Comparison of ENCODE assay signal across 25 cellular contexts in genomic region chr2:128510701-128511100, GRCh38.
DNase-seq lines count a peak whose midpoint lies in the region; ATAC-seq and TF ChIP-seq lines count a peak whose summit lies in the region.
"Had no signal": no experiment of that assay in that cellular context is flagged by ENCODE, and none has a peak within 500 bp of the region (broad histone marks: within the 10 kb centered on the region; RNA-seq: fewer than 3 reads in every experiment).

No MANE protein-coding gene starts in this region.

- POLR2A ChIA-PET in GM10248 (lab: Yijun Ruan, JAX) = no interaction called here

- CTCF ChIA-PET in GM10248 (lab: Yijun Ruan, JAX) = no interaction called here

- H3K4me3 ChIP-seq in adipocyte (ENCODE audit: low read length) = no peak overlapping the region
- H3K4me3 ChIP-seq: BLaER1, cardiac muscle cell, GM12878, lower lobe of right lung, psoas muscle, skin epidermis, testis, vagina had no signal

- no peaks in the 10 kb centered on the region for H3K9me3 ChIP-seq in adipocyte (ENCODE audit: control insufficient read depth, low read length)
- H3K9me3 ChIP-seq: lower lobe of right lung, psoas muscle, testis, vagina had no signal

- no peak overlapping the region for H3K9ac ChIP-seq in adipocyte (ENCODE audit: low read length)
- H3K9ac ChIP-seq: BLaER1 had no signal

- TF ChIP-seq CTCF in GM10248 (IDR thresholded peaks at IDR 0.05; ENCODE audit: control extremely low read depth, extremely low read depth, low read depth, missing control alignments) = no peak

- peaks cover 3% of the 10 kb centered on the region for H3K4me1 ChIP-seq in adipocyte (ENCODE audit: control insufficient read depth, insufficient read depth, low read length)
- H3K4me1 ChIP-seq: psoas muscle, vagina had no signal

- no peaks in the 10 kb centered on the region for H3K36me3 ChIP-seq in adipocyte (ENCODE audit: control insufficient read depth, insufficient read depth, low read length, severe bottlenecking)
- H3K36me3 ChIP-seq: cardiac muscle cell, lower lobe of right lung, vagina had no signal

- no peak for ATAC-seq in stimulated activated naive CD8-positive, alpha-beta T cell treated with anti-CD3 and anti-CD28 coated beads, Interleukin-15, Interleukin-2, amounts not matched to agents 100 U/mL and 50 U/mL, for 24 hours
- no peak for ATAC-seq in activated CD4-positive, CD25-positive, alpha-beta regulatory T cell treated with anti-CD3 and anti-CD28 coated beads, Interleukin-2, amount 50 U/mL, for 24 hours
- ATAC-seq: activated CD8-positive, alpha-beta T cell treated with anti-CD3 and anti-CD28 coated beads for 36 hours; GM12878; lower lobe of right lung; psoas muscle; Right ventricle myocardium inferior; stimulated activated effector memory CD8-positive, alpha-beta T cell treated with anti-CD3 and anti-CD28 coated beads, Interleukin-12 subunit alpha, Interleukin-12 subunit beta, amount 100 ng/mL, for 72 hours had no signal

- DNase-seq in EH (ENCODE audit: low read depth) = peak; percentile 50
- peak; percentile 73 for DNase-seq in adipocyte (ENCODE audit: low read depth)
- DNase-seq in fibroblast of peridontal ligament (ENCODE audit: extremely low read depth) = peak; percentile 71
- peak; percentile 38 for DNase-seq in stromal cell of bone marrow (ENCODE audit: low read depth)
- DNase-seq in stimulated activated naive CD8-positive, alpha-beta T cell treated with anti-CD3 and anti-CD28 coated beads, Interleukin-15, Interleukin-2, amounts not matched to agents 100 U/mL and 50 U/mL, for 24 hours = no peak
- DNase-seq in GM10248 (ENCODE audit: extremely low spot score) = no peak
- DNase-seq: activated CD8-positive, alpha-beta T cell treated with anti-CD3 and anti-CD28 coated beads for 36 hours; activated naive CD4-positive, alpha-beta T cell; activated T-cell treated with anti-CD3 and anti-CD28 coated beads, Interleukin-2, amount 50 U/mL, for 1 hour; Calu3; lower lobe of right lung; NCI-H1092; NCI-H2029 treated with DMSO at 0.1 percent for 48 hours; OCI-M1; psoas muscle; stimulated activated CD4-positive, alpha-beta T cell treated with anti-CD3 and anti-CD28 coated beads, Interleukin-2, amount 100 ng/mL, for 24 hours; testis had no signal

- no peaks in the 10 kb centered on the region for H3K27me3 ChIP-seq in adipocyte (replicated peaks; ENCODE audit: control insufficient read depth, insufficient read depth, low read length)
- H3K27me3 ChIP-seq: BLaER1, cardiac muscle cell, testis, vagina had no signal

Comparison
In these comparisons a context has a peak if more than half of its experiments do, and no peak if none do; other contexts are left out.
1. DNase-seq: peak in EH (single experiment), adipocyte (single experiment), fibroblast of peridontal ligament (single experiment) and stromal cell of bone marrow (single experiment); none in stimulated activated naive CD8-positive, alpha-beta T cell treated with anti-CD3 and anti-CD28 coated beads, Interleukin-15, Interleukin-2, amounts not matched to agents 100 U/mL and 50 U/mL, for 24 hours (single experiment) and GM10248 (single experiment).